Comparison of ENCODE assay signal across 9 cellular contexts in the genomic region with DNA sequence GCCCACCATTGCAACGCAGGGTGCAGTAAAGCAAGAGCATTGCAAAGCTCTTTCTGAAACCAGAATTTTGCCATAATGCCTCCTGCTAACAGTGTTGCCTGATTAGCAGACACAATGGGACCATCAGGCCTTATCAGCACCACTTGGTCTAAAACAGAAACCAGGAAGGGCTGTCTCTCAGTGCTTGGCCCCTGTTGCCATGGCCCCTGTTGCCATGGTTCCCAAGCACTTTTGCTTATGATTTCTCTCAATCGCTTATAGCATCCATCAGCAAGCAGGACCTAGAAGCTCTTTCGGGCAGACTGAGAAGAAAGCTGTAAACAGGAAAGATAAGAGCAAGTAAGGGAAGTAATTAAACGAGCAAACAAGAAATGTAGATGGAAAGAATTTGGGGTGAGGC. TPM values are rescaled to one million over a fixed set of nuclear protein-coding genes. Genes with fewer than 3 reads are reported as not detected.
A peak's percentile ranks its signal among the peaks of the same experiment; 100 is the strongest.
DNase-seq lines count a peak whose midpoint lies in the region; ATAC-seq and TF ChIP-seq lines count a peak whose summit lies in the region.
"Had no signal": no experiment of that assay in that cellular context is flagged by ENCODE, and none has a peak within 500 bp of the region (broad histone marks: within the 10 kb centered on the region; RNA-seq: fewer than 3 reads in every experiment).

No MANE protein-coding gene starts in this region.

- H3K36me3 ChIP-seq in IMR-90 (ENCODE audit: control insufficient read depth, insufficient read depth, low read length) = no peaks in the 10 kb centered on the region
- no peaks in the 10 kb centered on the region for H3K36me3 ChIP-seq in heart left ventricle
- no peaks in the 10 kb centered on the region for H3K36me3 ChIP-seq in psoas muscle (ENCODE audit: insufficient read depth in 1 of 2, low read depth in 1 of 2)

- no peak overlapping the region for H2BK5ac ChIP-seq in IMR-90 (ENCODE audit: low read depth, low read length, poor library complexity, severe bottlenecking)

- no peak overlapping the region for H3K18ac ChIP-seq in IMR-90 (ENCODE audit: low read depth, low read length)

- H4K91ac ChIP-seq in IMR-90 (ENCODE audit: insufficient read depth, low read depth, low read length) = no peak overlapping the region

- H2AK9ac ChIP-seq in IMR-90 (replicated peaks; ENCODE audit: low read depth, low read length, poor library complexity) = no peak overlapping the region

- H3K9me3 ChIP-seq in IMR-90 (ENCODE audit: control insufficient read depth, insufficient read depth, low read length) = no peaks in the 10 kb centered on the region
- H3K9me3 ChIP-seq in heart left ventricle = peaks cover 0 to 5% (median 0%) of the 10 kb centered on the region in 12 donors
- H3K9me3 ChIP-seq in psoas muscle = no peaks in the 10 kb centered on the region

- CTCF ChIA-PET in IMR-90 (lab: Yijun Ruan, JAX) = no interaction called here
- CTCF ChIA-PET in activated CD4-positive, alpha-beta T cell treated with anti-CD3 and anti-CD28 coated beads, Interleukin-2, amount 10 ng/mL, durations not matched to agents 7 days and 5 days (lab: Charles Lee) = interaction anchor here (1.4 kb wide), 1 partner anchor 76 kb away, joined by 3 read pairs; no protein-coding TSS in a partner anchor

- peaks cover 44% of the 10 kb centered on the region for H3K27me3 ChIP-seq in IMR-90 (ENCODE audit: control insufficient read depth, insufficient read depth, low read length)
- H3K27me3 ChIP-seq in heart left ventricle = peaks cover 0 to 14% (median 0%) of the 10 kb centered on the region in 9 donors
- peaks cover 0 to 18% (median 0%) of the 10 kb centered on the region in 3 donors for H3K27me3 ChIP-seq in psoas muscle (ENCODE audit: insufficient read depth in 3 of 3, low read length in 2 of 3)

- intact Hi-C loops in IMR-90 (cut with micrococcal nuclease) = no loop called here
- intact Hi-C loops in heart left ventricle (cut with DNase I) = no loop called here
- intact Hi-C loops in psoas muscle (cut with DNase I) = no loop called here

- H4K5ac ChIP-seq in IMR-90 (ENCODE audit: low read depth, low read length) = no peak overlapping the region

- no peak overlapping the region for H3K4ac ChIP-seq in IMR-90 (ENCODE audit: low read depth, low read length)

- H3K9me3 Mint-ChIP-seq in activated CD4-positive, alpha-beta T cell treated with anti-CD3 and anti-CD28 coated beads, Interleukin-2, amount 10 ng/mL, durations not matched to agents 7 days and 5 days = no peaks in the 10 kb centered on the region
- no peaks in the 10 kb centered on the region for H3K9me3 Mint-ChIP-seq in stimulated activated effector memory CD8-positive, alpha-beta T cell treated with anti-CD3 and anti-CD28 coated beads, Interleukin-12 subunit alpha, Interleukin-12 subunit beta, amount 100 ng/mL, for 72 hours
- H3K9me3 Mint-ChIP-seq: activated naive CD8-positive, alpha-beta T cell treated with anti-CD3 and anti-CD28 coated beads, Interleukin-2, amount 10 ng/mL, durations not matched to agents 7 days and 5 days had no signal

- no TSS peak for BruUV-seq in IMR-90 (replicated peaks; lab: Mats Ljungman, UMichigan)

- no peak overlapping the region for H3K23ac ChIP-seq in IMR-90 (ENCODE audit: low read depth, low read length)

- H3K4me3 ChIP-seq in IMR-90 (ENCODE audit: insufficient read depth, low read depth, low read length) = no peak overlapping the region
- no peak overlapping the region for H3K4me3 ChIP-seq in heart left ventricle
- no peak overlapping the region for H3K4me3 ChIP-seq in psoas muscle

- POLR2A ChIA-PET in IMR-90 (lab: Charles Lee; ENCODE audit: unreplicated experiment) = no interaction called here
- POLR2A ChIA-PET in activated CD4-positive, alpha-beta T cell treated with anti-CD3 and anti-CD28 coated beads, Interleukin-2, amount 10 ng/mL, durations not matched to agents 7 days and 5 days (lab: Charles Lee) = no interaction called here

- TF ChIP-seq RAD21 in IMR-90 (IDR thresholded peaks at IDR 0.05; ENCODE audit: low read length) = no peak

- no peaks in the 10 kb centered on the region for H4K20me1 ChIP-seq in IMR-90 (ENCODE audit: insufficient read depth, low read length)

- H2BK20ac ChIP-seq in IMR-90 (ENCODE audit: low read depth, low read length) = no peak overlapping the region

- H3K56ac ChIP-seq in IMR-90 (ENCODE audit: extremely low read depth, insufficient read depth, low read length) = no peak overlapping the region

- H3K4me1 ChIP-seq in IMR-90 (ENCODE audit: control insufficient read depth, insufficient read depth, low read length) (no peaks in the 10 kb centered on the region), heart left ventricle (peaks cover 0 to 23% (median 6%) of the 10 kb centered on the region in 12 donors), psoas muscle (no peaks in the 10 kb centered on the region)

- no peaks in the 10 kb centered on the region for H3K36me3 Mint-ChIP-seq in activated CD4-positive, alpha-beta T cell treated with anti-CD3 and anti-CD28 coated beads, Interleukin-2, amount 10 ng/mL, durations not matched to agents 7 days and 5 days (ENCODE audit: low read depth)
- no peaks in the 10 kb centered on the region for H3K36me3 Mint-ChIP-seq in stimulated activated effector memory CD8-positive, alpha-beta T cell treated with anti-CD3 and anti-CD28 coated beads, Interleukin-12 subunit alpha, Interleukin-12 subunit beta, amount 100 ng/mL, for 72 hours
- H3K36me3 Mint-ChIP-seq: activated naive CD8-positive, alpha-beta T cell treated with anti-CD3 and anti-CD28 coated beads, Interleukin-2, amount 10 ng/mL, durations not matched to agents 7 days and 5 days had no signal

- H3K79me1 ChIP-seq in IMR-90 (ENCODE audit: low read depth in 1 of 2, low read length in 2 of 2) = no peaks in the 10 kb centered on the region

- H3K9ac ChIP-seq in IMR-90 (ENCODE audit: low read depth, low read length) = no peak overlapping the region

- H3K4me2 ChIP-seq in IMR-90 (ENCODE audit: low read depth, low read length) = no peak overlapping the region

- ATAC-seq in GM19455 (IDR thresholded peaks at IDR 0.05; ENCODE audit: unreplicated experiment) (peak; percentile 91), IMR-90 (ENCODE audit: low read depth) (no peak), heart left ventricle (peak in 3 of 4 donors; percentile 67 to 88 (median 87)), psoas muscle (no peak)
- peak; percentile 91 for ATAC-seq in stimulated activated effector memory CD8-positive, alpha-beta T cell treated with anti-CD3 and anti-CD28 coated beads, Interleukin-12 subunit alpha, Interleukin-12 subunit beta, amount 100 ng/mL, for 72 hours

- no peak overlapping the region for H3K27ac Mint-ChIP-seq in activated CD4-positive, alpha-beta T cell treated with anti-CD3 and anti-CD28 coated beads, Interleukin-2, amount 10 ng/mL, durations not matched to agents 7 days and 5 days
- H3K27ac Mint-ChIP-seq in stimulated activated effector memory CD8-positive, alpha-beta T cell treated with anti-CD3 and anti-CD28 coated beads, Interleukin-12 subunit alpha, Interleukin-12 subunit beta, amount 100 ng/mL, for 72 hours = peak overlapping the region; percentile 78
- H3K27ac Mint-ChIP-seq: activated naive CD8-positive, alpha-beta T cell treated with anti-CD3 and anti-CD28 coated beads, Interleukin-2, amount 10 ng/mL, durations not matched to agents 7 days and 5 days had no signal

- H2BK120ac ChIP-seq in IMR-90 (ENCODE audit: low read depth, low read length) = no peak overlapping the region

- in situ Hi-C loops in IMR-90 (cut with MboI; ENCODE audit: low sequenced_read_pairs) = no loop called here

- no peak overlapping the region for H2AK5ac ChIP-seq in IMR-90 (ENCODE audit: low read depth, low read length)

- DNase-seq in DMS153 (lab: John Stamatoyannopoulos, UW) (peak; percentile 69), IMR-90 (peak; percentile 12), heart left ventricle (peak; percentile 51 to 64 (median 59)), NCI-H2107 (lab: John Stamatoyannopoulos, UW) (no peak), psoas muscle (no peak)
- peak; percentile 58 for DNase-seq in activated CD4-positive, alpha-beta T cell treated with anti-CD3 and anti-CD28 coated beads, Interleukin-2, amount 10 ng/mL, durations not matched to agents 7 days and 5 days
- peak in 1 of 2 donors; percentile 55 for DNase-seq in stimulated activated effector memory CD8-positive, alpha-beta T cell treated with anti-CD3 and anti-CD28 coated beads, Interleukin-12 subunit alpha, Interleukin-12 subunit beta, amount 100 ng/mL, for 72 hours (ENCODE audit: low spot score in 2 of 2)
- DNase-seq: activated naive CD8-positive, alpha-beta T cell treated with anti-CD3 and anti-CD28 coated beads, Interleukin-2, amount 10 ng/mL, durations not matched to agents 7 days and 5 days had no signal

- no peak for TF ChIP-seq POLR2A in IMR-90 (IDR thresholded peaks at IDR 0.05; ENCODE audit: low read depth, low read length)
- TF ChIP-seq POLR2A in heart left ventricle (IDR thresholded peaks at IDR 0.05) = no peak

- 0% methylated on average over 1 of the region's 4 CpGs; no CpG with 5 or more reads in 1 of the 2 experiments for WGBS in IMR-90 (ENCODE audit: extremely low coverage in 2 of 2, insufficient read length in 1 of 2), 2 experiments
- 15 to 41% (median 25%) methylated on average over 4 of the region's 4 CpGs for WGBS in heart left ventricle, 4 donors
- WGBS in psoas muscle, 3 donors = 59 to 65% (median 63%) methylated on average over 4 of the region's 4 CpGs

- TF ChIP-seq CTCF in IMR-90 (conservative IDR thresholded peaks at IDR 0.05; ENCODE audit: low read depth, low read length) = no peak
- no peak for TF ChIP-seq CTCF in heart left ventricle (IDR thresholded peaks at IDR 0.05)
- TF ChIP-seq CTCF in psoas muscle (IDR thresholded peaks at IDR 0.05) = no peak

- no peak overlapping the region for H2BK15ac ChIP-seq in IMR-90 (ENCODE audit: low read depth, low read length)

- no peak overlapping the region for H2AFZ ChIP-seq in IMR-90 (replicated peaks; ENCODE audit: low read length, poor library complexity)

- no peak overlapping the region for H4K8ac ChIP-seq in IMR-90 (ENCODE audit: low read depth in 2 of 2, low read length in 2 of 2)

- no peak overlapping the region for H3K4me3 Mint-ChIP-seq in activated CD4-positive, alpha-beta T cell treated with anti-CD3 and anti-CD28 coated beads, Interleukin-2, amount 10 ng/mL, durations not matched to agents 7 days and 5 days
- H3K4me3 Mint-ChIP-seq in stimulated activated effector memory CD8-positive, alpha-beta T cell treated with anti-CD3 and anti-CD28 coated beads, Interleukin-12 subunit alpha, Interleukin-12 subunit beta, amount 100 ng/mL, for 72 hours = no peak overlapping the region
- H3K4me3 Mint-ChIP-seq: activated naive CD8-positive, alpha-beta T cell treated with anti-CD3 and anti-CD28 coated beads, Interleukin-2, amount 10 ng/mL, durations not matched to agents 7 days and 5 days had no signal

- H3K27ac ChIP-seq in IMR-90 (ENCODE audit: insufficient read depth, low read length) (no peak overlapping the region), heart left ventricle (peak overlapping the region in 1 of 12 donors; percentile 29), psoas muscle (no peak overlapping the region)

- dilution Hi-C loops in IMR-90 (cut with HindIII; ENCODE audit: low sequenced_read_pairs, unreplicated experiment) = no loop called here

- H3K9me1 ChIP-seq in IMR-90 (ENCODE audit: insufficient read depth, low read length) = no peaks in the 10 kb centered on the region

- peaks cover 8% of the 10 kb centered on the region for H3K4me1 Mint-ChIP-seq in activated CD4-positive, alpha-beta T cell treated with anti-CD3 and anti-CD28 coated beads, Interleukin-2, amount 10 ng/mL, durations not matched to agents 7 days and 5 days
- peaks cover 6% of the 10 kb centered on the region for H3K4me1 Mint-ChIP-seq in stimulated activated effector memory CD8-positive, alpha-beta T cell treated with anti-CD3 and anti-CD28 coated beads, Interleukin-12 subunit alpha, Interleukin-12 subunit beta, amount 100 ng/mL, for 72 hours

- H3K14ac ChIP-seq in IMR-90 (replicated peaks; ENCODE audit: low read depth, low read length) = no peak overlapping the region

- H3K27me3 Mint-ChIP-seq in activated CD4-positive, alpha-beta T cell treated with anti-CD3 and anti-CD28 coated beads, Interleukin-2, amount 10 ng/mL, durations not matched to agents 7 days and 5 days = peaks cover 45% of the 10 kb centered on the region

RNA-seq across cellular contexts. Expression of a gene that starts 36.8 kb away (rescaled TPM):
- total RNA-seq in IMR-90 (2012; rRNA removed) = 0.56 and 0.90 TPM in 2 replicates
- polyA plus RNA-seq in IMR-90 (2012; rRNA removed) = 1.9 and 2.5 TPM in 2 replicates
- polyA plus RNA-seq in IMR-90 (2012; cell fraction: cytosol; rRNA removed) = 1.2 and 1.6 TPM in 2 replicates
- 4.5 and 6.5 TPM in 2 replicates for polyA plus RNA-seq in IMR-90 (2012; cell fraction: nucleus; rRNA removed; ENCODE audit: low replicate concordance)
- total RNA-seq in activated CD4-positive, alpha-beta T cell treated with anti-CD3 and anti-CD28 coated beads, Interleukin-2, amount 10 ng/mL, durations not matched to agents 7 days and 5 days = under 1 TPM; 0.07 to 0.15 TPM
- 1 to 10 TPM; 1.2 to 6.0 (median 2.7) TPM for total RNA-seq in heart left ventricle
- polyA plus RNA-seq in heart left ventricle = 1 to 10 TPM; 1.5 to 1.6 TPM
- total RNA-seq in psoas muscle = 1 to 10 TPM in 3 of 4 donors, under 1 TPM in 1; 0.91 to 2.2 (median 1.3) TPM
- polyA plus RNA-seq in psoas muscle = under 1 TPM; 0.37 to 0.66 (median 0.48) TPM

Comparison
In these comparisons a context has a peak if more than half of its experiments do, and no peak if none do; other contexts are left out.
1. DNase-seq: peak in DMS153 (single experiment), IMR-90 (single experiment), activated CD4-positive, alpha-beta T cell treated with anti-CD3 and anti-CD28 coated beads, Interleukin-2, amount 10 ng/mL, durations not matched to agents 7 days and 5 days (single experiment) and heart left ventricle (5 of 5); none in NCI-H2107 (single experiment) and psoas muscle (0 of 2).
2. ATAC-seq: peak in GM19455 (single experiment), heart left ventricle (3 of 4) and stimulated activated effector memory CD8-positive, alpha-beta T cell treated with anti-CD3 and anti-CD28 coated beads, Interleukin-12 subunit alpha, Interleukin-12 subunit beta, amount 100 ng/mL, for 72 hours (single experiment); none in IMR-90 (single experiment) and psoas muscle (0 of 4).